Comparison of ENCODE assay signal across 1 cellular context in genomic region chr1:31577515-31578191, GRCh38.
TF ChIP-seq lines count a peak whose summit lies in the region.

No MANE protein-coding gene starts in this region.

TF ChIP-seq in WTC11, 78 proteins besides CTCF, POLR2A, EP300 and RAD21 (continued from another document):
- TF ChIP-seq MLX (CRISPR knock-in tag; IDR thresholded peaks at IDR 0.05) = no peak
- TF ChIP-seq ZNF232 (CRISPR knock-in tag; IDR thresholded peaks at IDR 0.05) = no peak
- TF ChIP-seq, protein P1, sequence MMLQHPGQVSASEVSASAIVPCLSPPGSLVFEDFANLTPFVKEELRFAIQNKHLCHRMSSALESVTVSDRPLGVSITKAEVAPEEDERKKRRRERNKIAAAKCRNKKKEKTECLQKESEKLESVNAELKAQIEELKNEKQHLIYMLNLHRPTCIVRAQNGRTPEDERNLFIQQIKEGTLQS (CRISPR knock-in tag; conservative IDR thresholded peaks at IDR 0.05) = no peak
- no peak for TF ChIP-seq NR3C1 (CRISPR knock-in tag; conservative IDR thresholded peaks at IDR 0.05; ENCODE audit: low read depth)
